Comparison of ENCODE assay signal across 11 cellular contexts in genomic region chr14:35386673-35387125, GRCh38. TPM values are rescaled to one million over a fixed set of nuclear protein-coding genes. Genes with fewer than 3 reads are reported as not detected.
DNase-seq lines count a peak whose midpoint lies in the region; ATAC-seq and TF ChIP-seq lines count a peak whose summit lies in the region.
"Had no signal": no experiment of that assay in that cellular context is flagged by ENCODE, and none has a peak within 500 bp of the region (broad histone marks: within the 10 kb centered on the region; RNA-seq: fewer than 3 reads in every experiment).

No MANE protein-coding gene starts in this region.

- peak; percentile 21 to 68 (median 54) for ATAC-seq in heart left ventricle
- no peak for ATAC-seq in mucosa of descending colon
- ATAC-seq: body of pancreas had no signal

- intact Hi-C loops in heart left ventricle (cut with DNase I), result loop anchor here in 6 of 10 donors (5.0 kb wide), 2 partner anchors 44 to 94 kb away; partner anchors contain the start of gene PSMA6 (in 4 of the 6)
- intact Hi-C loops in Calu3 (cut with micrococcal nuclease; ENCODE audit: unreplicated experiment), result no loop called here
- intact Hi-C loops in mucosa of descending colon (cut with DNase I, micrococcal nuclease), result no loop called here

- H3K27ac Mint-ChIP-seq in Calu3 (ENCODE audit: unreplicated experiment), result no peak overlapping the region

- H3K9me3 ChIP-seq in heart left ventricle (no peaks in the 10 kb centered on the region), mucosa of descending colon (no peaks in the 10 kb centered on the region)
- H3K9me3 ChIP-seq: body of pancreas had no signal

- H3K4me1 Mint-ChIP-seq in Calu3 (ENCODE audit: low read depth, unreplicated experiment), result peaks cover 25% of the 10 kb centered on the region

- CTCF ChIA-PET in Calu3 (lab: Charles Lee), result no interaction called here

- no peak overlapping the region for H3K4me3 Mint-ChIP-seq in Calu3 (ENCODE audit: low read depth, unreplicated experiment)

- DNase-seq in NCI-H187 treated with DMSO at 0.1 percent for 48 hours (lab: John Stamatoyannopoulos, UW), result peak; percentile 89
- peak; percentile 26 for DNase-seq in OCI-M1 (lab: John Stamatoyannopoulos, UW)
- DNase-seq in heart left ventricle, result peak in 2 of 5 donors; percentile 54 to 70
- DNase-seq in epidermal melanocyte (ENCODE audit: insufficient read length, low spot score), result no peak
- no peak for DNase-seq in NCI-H1105 treated with DMSO at 0.1 percent for 48 hours (lab: John Stamatoyannopoulos, UW)
- no peak for DNase-seq in Calu3
- DNase-seq in mucosa of descending colon, result no peak
- DNase-seq: activated T-cell treated with anti-CD3 and anti-CD28 coated beads for 4 hours, body of pancreas, GOT3 had no signal

- 55 to 66% (median 59%) methylated on average over 12 of the region's 12 CpGs for WGBS in heart left ventricle, 4 donors

- BruUV-seq in Calu3 (replicated peaks; lab: Mats Ljungman, UMichigan), result no TSS peak

- H3K27me3 ChIP-seq in heart left ventricle, result no peaks in the 10 kb centered on the region
- H3K27me3 ChIP-seq: body of pancreas had no signal

- no peaks in the 10 kb centered on the region for H3K9me3 Mint-ChIP-seq in Calu3 (ENCODE audit: low read depth, unreplicated experiment)

- H3K36me3 Mint-ChIP-seq in Calu3 (ENCODE audit: insufficient read depth, unreplicated experiment), result peaks cover 8% of the 10 kb centered on the region

- TF ChIP-seq CTCF in heart left ventricle (IDR thresholded peaks at IDR 0.05) (no peak), Calu3 (IDR thresholded peaks at IDR 0.05; ENCODE audit: unreplicated experiment) (no peak), mucosa of descending colon (IDR thresholded peaks at IDR 0.05) (no peak)

- peaks cover 9 to 39% (median 27%) of the 10 kb centered on the region in 12 donors for H3K4me1 ChIP-seq in heart left ventricle
- peaks cover 25% of the 10 kb centered on the region for H3K4me1 ChIP-seq in mucosa of descending colon (ENCODE audit: low read depth)

- H3K27ac ChIP-seq in heart left ventricle (peak overlapping the region; percentile 61 to 95 (median 84)), skin epidermis (peak overlapping the region in 15 of 21 experiments; percentile 1 to 85 (median 64))

- no peaks in the 10 kb centered on the region for H3K27me3 Mint-ChIP-seq in Calu3 (ENCODE audit: unreplicated experiment)

- no peak for TF ChIP-seq POLR2A in heart left ventricle (IDR thresholded peaks at IDR 0.05)

- H3K36me3 ChIP-seq in heart left ventricle (no peaks in the 10 kb centered on the region), mucosa of descending colon (ENCODE audit: low read depth) (no peaks in the 10 kb centered on the region)

- H3K4me3 ChIP-seq in heart left ventricle (no peak overlapping the region), skin epidermis (no peak overlapping the region), mucosa of descending colon (no peak overlapping the region)
- H3K4me3 ChIP-seq: body of pancreas had no signal

RNA-seq across cellular contexts. Expression of gene NFKBIA, which starts 17.9 kb away (rescaled TPM):
- total RNA-seq in heart left ventricle (100 to 1,000 TPM in 3 of 9 donors, 10 to 100 TPM in 6; 42.7 to 193 (median 68.5) TPM), Calu3 (2022) (111 TPM in 2 replicates), mucosa of descending colon (100 to 1,000 TPM; 134 to 180 (median 153) TPM)
- polyA plus RNA-seq in heart left ventricle, result 10 to 100 TPM; 53.9 to 64.3 TPM

Comparison
In these comparisons a context has a peak if more than half of its experiments do, and no peak if none do; other contexts are left out.
1. DNase-seq: peak in NCI-H187 treated with DMSO at 0.1 percent for 48 hours (single experiment) and OCI-M1 (single experiment); none in epidermal melanocyte (single experiment), NCI-H1105 treated with DMSO at 0.1 percent for 48 hours (single experiment), Calu3 (single experiment) and mucosa of descending colon (0 of 3).
2. intact Hi-C loops: an anchor here in heart left ventricle (5.0 kb wide); none called in Calu3 and mucosa of descending colon.